11 cellular contexts compared by ENCODE assay signal in genomic region chr2:147636238-147636887, GRCh38.
DNase-seq lines count a peak whose midpoint lies in the region; ATAC-seq and TF ChIP-seq lines count a peak whose summit lies in the region.
"Had no signal": no experiment of that assay in that cellular context is flagged by ENCODE, and none has a peak within 500 bp of the region (broad histone marks: within the 10 kb centered on the region; RNA-seq: fewer than 3 reads in every experiment).

No MANE protein-coding gene starts in this region.

- H3K18ac ChIP-seq in H9 (ENCODE audit: insufficient read length, low read depth, low read length), result no peak overlapping the region

- no peak overlapping the region for H2AK5ac ChIP-seq in H9 (ENCODE audit: insufficient read length, low read length)

- H3K27ac Mint-ChIP-seq in H9, result no peak overlapping the region
- H3K27ac Mint-ChIP-seq: activated CD8-positive, alpha-beta T cell treated with anti-CD3 and anti-CD28 coated beads for 36 hours had no signal

- H3K4me3 Mint-ChIP-seq in H9, result no peak overlapping the region
- H3K4me3 Mint-ChIP-seq: activated CD8-positive, alpha-beta T cell treated with anti-CD3 and anti-CD28 coated beads for 36 hours; brain had no signal

- no peak overlapping the region for H3K56ac ChIP-seq in H9 (ENCODE audit: insufficient read length, low read depth, low read length)

- no peak overlapping the region for H3K4me2 ChIP-seq in H9 (ENCODE audit: insufficient read depth, insufficient read length, low read length)

- no peak overlapping the region for H2BK15ac ChIP-seq in H9 (ENCODE audit: low read depth, low read length)

- H3K27ac ChIP-seq in H9 (ENCODE audit: insufficient read length, low read depth, low read length), result no peak overlapping the region

- H3K4me1 Mint-ChIP-seq in H9, result peaks cover 3% of the 10 kb centered on the region in 2 experiments; a peak in 3 of 4 replicates

- no peak overlapping the region for H3K9ac ChIP-seq in H9 (ENCODE audit: extremely low read depth, insufficient read length, low read length)

- WGBS in H9 (ENCODE audit: extremely low coverage, insufficient read length, low lambda C conversion rate), result no CpG with 5 or more reads among the region's 9 CpGs

- H3K9me3 Mint-ChIP-seq in H9, result no peaks in the 10 kb centered on the region; a peak in 1 of 5 replicates
- H3K9me3 Mint-ChIP-seq: activated CD8-positive, alpha-beta T cell treated with anti-CD3 and anti-CD28 coated beads for 36 hours; brain had no signal

- H4K20me1 ChIP-seq in H9 (ENCODE audit: control insufficient read depth, insufficient read depth, insufficient read length), result no peaks in the 10 kb centered on the region

- no peak overlapping the region for H2AFZ ChIP-seq in H9 (ENCODE audit: low read length)

- no peaks in the 10 kb centered on the region for H3K23me2 ChIP-seq in H9 (ENCODE audit: insufficient read length, low read depth, low read length, poor library complexity, severe bottlenecking)

- H3K23ac ChIP-seq in H9 (ENCODE audit: insufficient read length, low read depth, low read length), result no peak overlapping the region

- no peaks in the 10 kb centered on the region for H3K27me3 Mint-ChIP-seq in H9 (ENCODE audit: low read depth)
- H3K27me3 Mint-ChIP-seq: activated CD8-positive, alpha-beta T cell treated with anti-CD3 and anti-CD28 coated beads for 36 hours; brain had no signal

- no peaks in the 10 kb centered on the region; the same call in 1 of the 2 replicates for H3K4me1 ChIP-seq in H9 (ENCODE audit: insufficient read depth, low read length)

- no peaks in the 10 kb centered on the region for H3K27me3 ChIP-seq in H9 (ENCODE audit: insufficient read depth, low read length)

- no peak overlapping the region for H3K4ac ChIP-seq in H9 (ENCODE audit: low read depth, low read length)

- no peaks in the 10 kb centered on the region for H3K79me2 ChIP-seq in H9 (ENCODE audit: insufficient read depth, low read length)

- no peak overlapping the region for H4K8ac ChIP-seq in H9 (replicated peaks; ENCODE audit: insufficient read length, low read depth, low read length)

- DNase-seq in GM04504 (ENCODE audit: low read depth), result peak; percentile 19
- DNase-seq in NOMO-1 (lab: John Stamatoyannopoulos, UW; ENCODE audit: unreplicated experiment in 2 of 2), result peak; percentile 48 to 82
- DNase-seq in omental fat pad (ENCODE audit: low spot score), result no peak
- DNase-seq in left lobe of liver (ENCODE audit: low spot score), result no peak
- DNase-seq in H9, result no peak
- DNase-seq in NCI-H1048 (lab: John Stamatoyannopoulos, UW), result no peak
- DNase-seq: activated CD8-positive, alpha-beta T cell treated with anti-CD3 and anti-CD28 coated beads for 36 hours; occipital lobe had no signal

- H3T11ph ChIP-seq in H9 (ENCODE audit: low read length), result no peak overlapping the region

- H2BK20ac ChIP-seq in H9 (ENCODE audit: low read depth, low read length, poor library complexity, severe bottlenecking), result no peak overlapping the region

- no peak for TF ChIP-seq CTCF in omental fat pad (IDR thresholded peaks at IDR 0.05)
- no peak for TF ChIP-seq CTCF in H9 (conservative IDR thresholded peaks at IDR 0.05)

- H2BK12ac ChIP-seq in H9 (ENCODE audit: insufficient read length, low read depth, low read length), result no peak overlapping the region

- no peaks in the 10 kb centered on the region for H3K36me3 Mint-ChIP-seq in H9 (ENCODE audit: insufficient read depth in 1 of 3, low read depth in 3 of 3)
- H3K36me3 Mint-ChIP-seq: brain had no signal

- no peaks in the 10 kb centered on the region for H3K79me1 ChIP-seq in H9 (ENCODE audit: insufficient read depth, low read depth, low read length, poor library complexity, severe bottlenecking)

- H3K14ac ChIP-seq in H9 (ENCODE audit: insufficient read depth, low read length), result no peak overlapping the region

- ATAC-seq in esophagus mucosa (peak; percentile 71), omental fat pad (ENCODE audit: low FRiP score) (peak; percentile 53), left lobe of liver (no peak), GM19328 (IDR thresholded peaks at IDR 0.05; ENCODE audit: unreplicated experiment) (no peak)
- ATAC-seq: activated CD8-positive, alpha-beta T cell treated with anti-CD3 and anti-CD28 coated beads for 36 hours had no signal

- no peak overlapping the region for H2BK120ac ChIP-seq in H9 (ENCODE audit: low read depth, low read length, poor library complexity, severe bottlenecking)

- H2BK5ac ChIP-seq in H9 (ENCODE audit: insufficient read length, low read length), result no peak overlapping the region

- no peaks in the 10 kb centered on the region for H3K9me3 ChIP-seq in H9 (ENCODE audit: control insufficient read depth, low read depth, low read length)

- no peak overlapping the region for H4K5ac ChIP-seq in H9 (ENCODE audit: insufficient read length, low read depth, low read length)

- H4K91ac ChIP-seq in H9 (ENCODE audit: insufficient read length, low read depth, low read length), result no peak overlapping the region

Comparison
In these comparisons a context has a peak if more than half of its experiments do, and no peak if none do; other contexts are left out.
1. DNase-seq: peak in GM04504 (single experiment) and NOMO-1 (2 of 2); none in omental fat pad (single experiment), left lobe of liver (single experiment), H9 (single experiment) and NCI-H1048 (single experiment).
2. ATAC-seq: peak in esophagus mucosa (single experiment) and omental fat pad (single experiment); none in left lobe of liver (single experiment) and GM19328 (single experiment).